Comparison of ENCODE assay signal across 2 cellular contexts in genomic region chr4:121684016-121684415, GRCh38.
TF ChIP-seq lines count a peak whose summit lies in the region.

No MANE protein-coding gene starts in this region.

TF ChIP-seq in IMR-90, 13 proteins besides CTCF, POLR2A, EP300 and RAD21:
- no peak for TF ChIP-seq RCOR1 (IDR thresholded peaks at IDR 0.05; ENCODE audit: insufficient replicate concordance, low read length)

TF ChIP-seq in SK-N-SH treated with all-trans-retinoic acid at 6 μM for 48 hours, 23 proteins besides CTCF, POLR2A, EP300 and RAD21:
- TF ChIP-seq ZNF70 (CRISPR knock-in tag; IDR thresholded peaks at IDR 0.05) (no peak), ZNF565 (CRISPR knock-in tag; conservative IDR thresholded peaks at IDR 0.05; ENCODE audit: low read depth) (no peak), OSR1 (CRISPR knock-in tag; IDR thresholded peaks at IDR 0.05) (no peak), ESRRG (CRISPR knock-in tag; IDR thresholded peaks at IDR 0.05) (no peak), CREB5 (CRISPR knock-in tag; IDR thresholded peaks at IDR 0.05; ENCODE audit: low read depth) (no peak), CSDC2 (CRISPR knock-in tag; IDR thresholded peaks at IDR 0.05) (no peak), ZC3H10 (CRISPR knock-in tag; IDR thresholded peaks at IDR 0.05) (no peak), SNAI2 (CRISPR knock-in tag; IDR thresholded peaks at IDR 0.05) (no peak), BACH2 (CRISPR knock-in tag; IDR thresholded peaks at IDR 0.05; ENCODE audit: borderline replicate concordance) (no peak)
- TF ChIP-seq, protein P1, sequence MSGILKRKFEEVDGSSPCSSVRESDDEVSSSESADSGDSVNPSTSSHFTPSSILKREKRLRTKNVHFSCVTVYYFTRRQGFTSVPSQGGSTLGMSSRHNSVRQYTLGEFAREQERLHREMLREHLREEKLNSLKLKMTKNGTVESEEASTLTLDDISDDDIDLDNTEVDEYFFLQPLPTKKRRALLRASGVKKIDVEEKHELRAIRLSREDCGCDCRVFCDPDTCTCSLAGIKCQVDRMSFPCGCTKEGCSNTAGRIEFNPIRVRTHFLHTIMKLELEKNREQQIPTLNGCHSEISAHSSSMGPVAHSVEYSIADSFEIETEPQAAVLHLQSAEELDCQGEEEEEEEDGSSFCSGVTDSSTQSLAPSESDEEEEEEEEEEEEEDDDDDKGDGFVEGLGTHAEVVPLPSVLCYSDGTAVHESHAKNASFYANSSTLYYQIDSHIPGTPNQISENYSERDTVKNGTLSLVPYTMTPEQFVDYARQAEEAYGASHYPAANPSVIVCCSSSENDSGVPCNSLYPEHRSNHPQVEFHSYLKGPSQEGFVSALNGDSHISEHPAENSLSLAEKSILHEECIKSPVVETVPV (CRISPR knock-in tag; IDR thresholded peaks at IDR 0.05) = no peak
- TF ChIP-seq, protein P2, sequence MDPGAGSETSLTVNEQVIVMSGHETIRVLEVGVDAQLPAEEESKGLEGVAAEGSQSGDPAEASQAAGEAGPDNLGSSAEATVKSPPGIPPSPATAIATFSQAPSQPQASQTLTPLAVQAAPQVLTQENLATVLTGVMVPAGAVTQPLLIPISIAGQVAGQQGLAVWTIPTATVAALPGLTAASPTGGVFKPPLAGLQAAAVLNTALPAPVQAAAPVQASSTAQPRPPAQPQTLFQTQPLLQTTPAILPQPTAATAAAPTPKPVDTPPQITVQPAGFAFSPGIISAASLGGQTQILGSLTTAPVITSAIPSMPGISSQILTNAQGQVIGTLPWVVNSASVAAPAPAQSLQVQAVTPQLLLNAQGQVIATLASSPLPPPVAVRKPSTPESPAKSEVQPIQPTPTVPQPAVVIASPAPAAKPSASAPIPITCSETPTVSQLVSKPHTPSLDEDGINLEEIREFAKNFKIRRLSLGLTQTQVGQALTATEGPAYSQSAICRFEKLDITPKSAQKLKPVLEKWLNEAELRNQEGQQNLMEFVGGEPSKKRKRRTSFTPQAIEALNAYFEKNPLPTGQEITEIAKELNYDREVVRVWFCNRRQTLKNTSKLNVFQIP (CRISPR knock-in tag; IDR thresholded peaks at IDR 0.05; ENCODE audit: borderline replicate concordance, low read depth) = no peak
